In the genomic region with DNA sequence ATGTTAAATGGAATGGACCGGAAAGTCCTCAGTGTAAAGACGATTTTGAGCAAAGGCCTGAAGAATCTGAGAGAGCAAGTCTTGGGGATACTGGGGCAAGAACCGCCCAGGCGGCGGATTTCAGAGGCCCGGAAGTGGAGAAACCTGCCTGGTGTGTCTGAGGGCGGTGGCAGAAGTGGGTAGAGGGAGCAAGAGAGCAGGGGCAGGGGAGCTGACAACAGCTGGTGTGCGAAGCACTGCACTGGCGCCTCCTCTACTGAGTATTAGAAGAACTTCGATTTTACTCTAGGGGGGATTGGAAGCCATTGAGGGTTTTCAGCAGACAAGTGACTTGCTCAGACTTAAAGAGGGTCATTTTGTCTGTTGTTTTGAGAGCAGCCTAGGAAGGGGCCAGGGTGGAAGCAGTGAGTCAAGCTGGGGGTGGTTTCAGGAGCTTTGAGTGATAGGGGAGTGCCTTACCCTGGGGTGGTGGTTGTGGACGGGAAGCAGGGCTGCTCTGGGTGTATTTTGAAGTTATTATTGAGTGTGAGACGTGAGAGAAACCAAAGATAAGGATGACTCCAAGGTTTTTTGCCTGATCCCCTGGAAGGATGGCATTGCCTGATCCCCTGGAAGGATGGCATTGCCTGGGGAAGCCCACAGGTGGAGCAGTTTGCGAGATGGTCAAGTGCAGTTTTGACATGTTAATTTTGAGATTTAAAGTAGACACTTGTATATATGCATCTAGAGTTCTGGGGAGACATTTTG, we compare ENCODE assay signal across 7 cellular contexts. TPM values are rescaled to one million over a fixed set of nuclear protein-coding genes. Genes with fewer than 3 reads are reported as not detected.
DNase-seq lines count a peak whose midpoint lies in the region; ATAC-seq lines count a peak whose summit lies in the region.

No MANE protein-coding gene starts in this region.

- H3K4me3 Mint-ChIP-seq in activated T-helper 2 cell treated with anti-CD3 and anti-CD28 coated beads, Interferon-gamma antibody, Interleukin-2, Interleukin-4, amounts not matched to agents 10 μg/mL and 5 μg/mL and 100 μg/mL, durations not matched to agents 14 hours and 24 hours and 36 hours (ENCODE audit: low read depth) = no peak overlapping the region
- H3K4me3 Mint-ChIP-seq in naive thymus-derived CD8-positive, alpha-beta T cell = peak overlapping the region in 2 of 10 donors; percentile 37 to 42

- peaks cover 45% of the 10 kb centered on the region for H3K36me3 Mint-ChIP-seq in activated T-helper 2 cell treated with anti-CD3 and anti-CD28 coated beads, Interferon-gamma antibody, Interleukin-2, Interleukin-4, amounts not matched to agents 10 μg/mL and 5 μg/mL and 100 μg/mL, durations not matched to agents 14 hours and 24 hours and 36 hours (ENCODE audit: low read depth)
- peaks cover 5 to 76% (median 14%) of the 10 kb centered on the region in 3 donors for H3K36me3 Mint-ChIP-seq in naive thymus-derived CD8-positive, alpha-beta T cell

- H3K4me1 Mint-ChIP-seq in activated T-helper 2 cell treated with anti-CD3 and anti-CD28 coated beads, Interferon-gamma antibody, Interleukin-2, Interleukin-4, amounts not matched to agents 10 μg/mL and 5 μg/mL and 100 μg/mL, durations not matched to agents 14 hours and 24 hours and 36 hours (ENCODE audit: low read depth) = peaks cover 14% of the 10 kb centered on the region
- peaks cover 0 to 15% (median 9%) of the 10 kb centered on the region in 4 donors for H3K4me1 Mint-ChIP-seq in naive thymus-derived CD8-positive, alpha-beta T cell

- DNase-seq in activated T-helper 2 cell treated with anti-CD3 and anti-CD28 coated beads, Interferon-gamma antibody, Interleukin-2, Interleukin-4, amounts not matched to agents 10 μg/mL and 5 μg/mL and 100 μg/mL, durations not matched to agents 14 hours and 24 hours and 36 hours (ENCODE audit: low spot score) = no peak
- peak; percentile 11 for DNase-seq in retina
- no peak for DNase-seq in cerebellar nuclear complex (lab: John Stamatoyannopoulos, UW)
- DNase-seq in naive thymus-derived CD8-positive, alpha-beta T cell = no peak

- intact Hi-C loops in activated T-helper 2 cell treated with anti-CD3 and anti-CD28 coated beads, Interferon-gamma antibody, Interleukin-2, Interleukin-4, amounts not matched to agents 10 μg/mL and 5 μg/mL and 100 μg/mL, durations not matched to agents 14 hours and 24 hours and 36 hours (cut with micrococcal nuclease) = loop anchor here (1.0 to 5.0 kb wide), 5 partner anchors 16 to 777 kb away; no protein-coding TSS in a partner anchor

- H3K27me3 Mint-ChIP-seq in activated T-helper 2 cell treated with anti-CD3 and anti-CD28 coated beads, Interferon-gamma antibody, Interleukin-2, Interleukin-4, amounts not matched to agents 10 μg/mL and 5 μg/mL and 100 μg/mL, durations not matched to agents 14 hours and 24 hours and 36 hours (ENCODE audit: low read depth) = no peaks in the 10 kb centered on the region
- H3K27me3 Mint-ChIP-seq in naive thymus-derived CD8-positive, alpha-beta T cell = no peaks in the 10 kb centered on the region

- POLR2A ChIA-PET in naive thymus-derived CD8-positive, alpha-beta T cell (lab: Charles Lee) = no interaction called here

- ATAC-seq in GM19395 (IDR thresholded peaks at IDR 0.05; ENCODE audit: unreplicated experiment) (peak; percentile 32), HG03378 (IDR thresholded peaks at IDR 0.05; ENCODE audit: unreplicated experiment) (peak; percentile 19), GM18517 (IDR thresholded peaks at IDR 0.05; ENCODE audit: unreplicated experiment) (no peak)
- no peak for ATAC-seq in naive thymus-derived CD8-positive, alpha-beta T cell

- no peaks in the 10 kb centered on the region for H3K9me3 Mint-ChIP-seq in activated T-helper 2 cell treated with anti-CD3 and anti-CD28 coated beads, Interferon-gamma antibody, Interleukin-2, Interleukin-4, amounts not matched to agents 10 μg/mL and 5 μg/mL and 100 μg/mL, durations not matched to agents 14 hours and 24 hours and 36 hours
- H3K9me3 Mint-ChIP-seq in naive thymus-derived CD8-positive, alpha-beta T cell = no peaks in the 10 kb centered on the region

- H3K27ac Mint-ChIP-seq in activated T-helper 2 cell treated with anti-CD3 and anti-CD28 coated beads, Interferon-gamma antibody, Interleukin-2, Interleukin-4, amounts not matched to agents 10 μg/mL and 5 μg/mL and 100 μg/mL, durations not matched to agents 14 hours and 24 hours and 36 hours = peak overlapping the region; percentile 85
- peak overlapping the region in 5 of 10 donors; percentile 29 to 84 (median 41) for H3K27ac Mint-ChIP-seq in naive thymus-derived CD8-positive, alpha-beta T cell

RNA-seq across cellular contexts. Expression of a gene that starts 52.5 kb away (rescaled TPM):
- 19.8 and 22.9 TPM in 2 replicates for total RNA-seq in activated T-helper 2 cell treated with anti-CD3 and anti-CD28 coated beads, Interferon-gamma antibody, Interleukin-2, Interleukin-4, amounts not matched to agents 10 μg/mL and 5 μg/mL and 100 μg/mL, durations not matched to agents 14 hours and 24 hours and 36 hours
- total RNA-seq in naive thymus-derived CD8-positive, alpha-beta T cell = 10 to 100 TPM; 24.3 to 25.6 TPM
- polyA plus RNA-seq in naive thymus-derived CD8-positive, alpha-beta T cell = 1 to 10 TPM; 4.6 to 8.4 (median 5.7) TPM

Comparison
In these comparisons a context has a peak if more than half of its experiments do, and no peak if none do; other contexts are left out.
1. ATAC-seq: peak in GM19395 (single experiment) and HG03378 (single experiment); none in GM18517 (single experiment) and naive thymus-derived CD8-positive, alpha-beta T cell (0 of 2).